ENCODE assay signal across 10 cellular contexts in genomic region chrY:14344648-14345333, GRCh38.
A peak's percentile ranks its signal among the peaks of the same experiment; 100 is the strongest.
DNase-seq lines count a peak whose midpoint lies in the region; ATAC-seq, FAIRE-seq and TF ChIP-seq lines count a peak whose summit lies in the region.
"Had no signal": no experiment of that assay in that cellular context is flagged by ENCODE, and none has a peak within 500 bp of the region (broad histone marks: within the 10 kb centered on the region; RNA-seq: fewer than 3 reads in every experiment).

No MANE protein-coding gene starts in this region.

- no peaks in the 10 kb centered on the region for H3K9me3 Mint-ChIP-seq in CD8-positive, alpha-beta memory T cell
- H3K9me3 Mint-ChIP-seq: immature natural killer cell had no signal

- H3K79me2 ChIP-seq in MM.1S (ENCODE audit: low read length) = no peaks in the 10 kb centered on the region

- 24 to 65% methylated on average over 5 of the region's 5 CpGs; no CpG with 5 or more reads in 1 of the 3 donors for WGBS in psoas muscle, 3 donors

- no peaks in the 10 kb centered on the region for H4K20me1 ChIP-seq in MM.1S (ENCODE audit: insufficient read depth, low read length)

- no peaks in the 10 kb centered on the region for H3F3A ChIP-seq in MM.1S (ENCODE audit: insufficient read depth, low read length)

- no peaks in the 10 kb centered on the region for H3K9me3 ChIP-seq in CD8-positive, alpha-beta memory T cell (ENCODE audit: low read length)
- H3K9me3 ChIP-seq in MM.1S (replicated peaks; ENCODE audit: insufficient read depth, low read length) = no peaks in the 10 kb centered on the region
- H3K9me3 ChIP-seq in psoas muscle = no peaks in the 10 kb centered on the region

- H2AFZ ChIP-seq in MM.1S (ENCODE audit: low read length) = no peak overlapping the region

- H3K9ac ChIP-seq in MM.1S (ENCODE audit: low read length) = no peak overlapping the region

- POLR2A ChIA-PET in CD8-positive, alpha-beta memory T cell (lab: Charles Lee) = no interaction called here

- H3K27ac Mint-ChIP-seq in CD8-positive, alpha-beta memory T cell = peak overlapping the region in 2 of 8 donors; percentile 92 to 96

- H3K4me1 Mint-ChIP-seq in CD8-positive, alpha-beta memory T cell = peaks cover 0 to 71% (median 0%) of the 10 kb centered on the region in 3 donors
- H3K4me1 Mint-ChIP-seq: immature natural killer cell had no signal

- no peak for TF ChIP-seq POLR2A in H54 (IDR thresholded peaks at IDR 0.05; ENCODE audit: low read depth, low read length)

- no peaks in the 10 kb centered on the region for H3K36me3 Mint-ChIP-seq in CD8-positive, alpha-beta memory T cell

- FAIRE-seq in H54 (lab: Jason Lieb, UNC) = no peak

- intact Hi-C loops in psoas muscle (cut with DNase I) = no loop called here

- ATAC-seq in GM21515 (IDR thresholded peaks at IDR 0.05; ENCODE audit: unreplicated experiment) (peak; percentile 44), psoas muscle (no peak)

- no peak overlapping the region for H3K4me2 ChIP-seq in MM.1S (ENCODE audit: low read depth, low read length)

- H3K4me3 ChIP-seq in CD8-positive, alpha-beta memory T cell (ENCODE audit: low read length) = peak overlapping the region; percentile 48
- H3K4me3 ChIP-seq in MM.1S (ENCODE audit: low read length) (no peak overlapping the region), psoas muscle (no peak overlapping the region)

- no peak for TF ChIP-seq CTCF in MM.1S (IDR thresholded peaks at IDR 0.05; ENCODE audit: low read length)
- no peak for TF ChIP-seq CTCF in psoas muscle (IDR thresholded peaks at IDR 0.05)

- peaks cover 20% of the 10 kb centered on the region for H3K4me1 ChIP-seq in CD8-positive, alpha-beta memory T cell (ENCODE audit: insufficient read depth, low read length)
- H3K4me1 ChIP-seq in MM.1S (ENCODE audit: low read length) (no peaks in the 10 kb centered on the region), psoas muscle (no peaks in the 10 kb centered on the region)

- H3K9me2 ChIP-seq in MM.1S (replicated peaks; ENCODE audit: insufficient read depth, low read length) = no peaks in the 10 kb centered on the region

- peak overlapping the region in 2 of 7 donors; percentile 85 to 86 for H3K4me3 Mint-ChIP-seq in CD8-positive, alpha-beta memory T cell

- CTCF ChIA-PET in CD8-positive, alpha-beta memory T cell (lab: Charles Lee) = no interaction called here

- no peaks in the 10 kb centered on the region for H3K27me3 Mint-ChIP-seq in CD8-positive, alpha-beta memory T cell

- peak in 2 of 5 donors; percentile 27 to 57 for DNase-seq in CD8-positive, alpha-beta memory T cell
- DNase-seq in MV-4-11 (lab: John Stamatoyannopoulos, UW) (peak; percentile 68), fibroblast of peridontal ligament (ENCODE audit: extremely low read depth) (peak; percentile 33), MM.1S (no peak), NCI-H524 (lab: John Stamatoyannopoulos, UW) (no peak), H54 (ENCODE audit: insufficient read length, low spot score) (no peak), psoas muscle (no peak)
- DNase-seq: immature natural killer cell, NCI-H187 treated with DMSO at 0.1 percent for 48 hours had no signal

- peak overlapping the region; percentile 57 for H3K27ac ChIP-seq in CD8-positive, alpha-beta memory T cell (ENCODE audit: low read depth, low read length)
- no peak overlapping the region for H3K27ac ChIP-seq in MM.1S (ENCODE audit: low read length)
- H3K27ac ChIP-seq in psoas muscle = no peak overlapping the region

- no peaks in the 10 kb centered on the region for H3K27me3 ChIP-seq in CD8-positive, alpha-beta memory T cell (ENCODE audit: insufficient read depth, low read length, poor library complexity, severe bottlenecking)
- H3K27me3 ChIP-seq in MM.1S (replicated peaks; ENCODE audit: insufficient read depth, low read length) = no peaks in the 10 kb centered on the region
- no peaks in the 10 kb centered on the region for H3K27me3 ChIP-seq in psoas muscle (ENCODE audit: insufficient read depth in 3 of 3, low read length in 2 of 3)

- H3K36me3 ChIP-seq in CD8-positive, alpha-beta memory T cell (ENCODE audit: insufficient read depth, low read length) = no peaks in the 10 kb centered on the region
- H3K36me3 ChIP-seq in MM.1S (replicated peaks; ENCODE audit: insufficient read depth, low read length) (no peaks in the 10 kb centered on the region), psoas muscle (ENCODE audit: insufficient read depth in 1 of 2, low read depth in 1 of 2) (no peaks in the 10 kb centered on the region)

Comparison
In these comparisons a context has a peak if more than half of its experiments do, and no peak if none do; other contexts are left out.
1. DNase-seq: peak in MV-4-11 (single experiment) and fibroblast of peridontal ligament (single experiment); none in MM.1S (single experiment), NCI-H524 (0 of 2), H54 (single experiment) and psoas muscle (0 of 2).